ENCODE assay signal across 17 cellular contexts in the genomic region with DNA sequence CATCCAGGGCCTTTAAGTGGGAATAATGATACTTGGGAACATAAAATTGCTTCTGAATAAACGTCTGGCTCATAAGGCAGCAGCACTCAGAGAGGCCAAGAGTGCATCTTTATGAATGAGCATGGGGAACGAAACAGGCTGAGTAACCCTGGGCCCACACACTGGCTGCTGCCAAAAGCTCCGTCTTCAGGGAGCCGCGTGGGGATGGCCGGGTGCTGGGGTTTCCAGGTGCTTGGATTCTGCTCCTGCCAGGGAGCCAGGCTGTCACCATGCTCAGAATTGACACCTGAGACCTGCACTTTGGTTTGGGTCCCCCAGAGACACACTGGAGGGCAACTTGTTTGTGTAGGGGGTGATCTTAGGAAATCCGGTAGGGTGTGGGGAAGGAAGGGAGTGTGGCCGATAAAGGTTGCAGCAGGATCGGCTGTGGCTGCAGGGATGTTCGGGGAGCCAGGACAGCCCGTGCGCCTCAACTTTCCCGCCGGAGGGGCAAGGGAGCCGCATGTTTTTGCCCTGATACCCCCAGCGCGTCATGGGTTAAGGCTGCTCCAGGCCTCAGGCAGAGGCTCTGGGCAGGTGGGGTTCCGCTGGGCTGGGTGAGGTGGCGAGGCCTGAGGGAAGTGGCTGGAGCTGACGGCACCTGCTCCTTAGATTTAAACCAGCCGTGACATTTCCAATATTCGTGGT.
"Had no signal": no experiment of that assay in that cellular context is flagged by ENCODE, and none has a peak within 500 bp of the region (broad histone marks: within the 10 kb centered on the region; RNA-seq: fewer than 3 reads in every experiment).

No MANE protein-coding gene starts in this region.

- H3K4me1 Mint-ChIP-seq: endodermal cell, naive B cell, WTC11 had no signal

- DNase-seq: activated CD4-positive, alpha-beta T cell treated with anti-CD3 and anti-CD28 coated beads for 48 hours; activated CD8-positive, alpha-beta T cell treated with anti-CD3 and anti-CD28 coated beads for 36 hours; activated gamma-delta T cell treated with Interleukin-2 at 50 U/mL for 16 hours; activated T-cell treated with anti-CD3 and anti-CD28 coated beads, Interleukin-2, amount 50 U/mL, for 48 hours; dorsolateral prefrontal cortex; endodermal cell; naive B cell; retina; stimulated activated CD4-positive, alpha-beta T cell treated with anti-CD3 and anti-CD28 coated beads, Interleukin-15, amount 100 ng/mL, for 24 hours; stimulated activated CD4-positive, alpha-beta T cell treated with anti-CD3 and anti-CD28 coated beads, Interleukin-4, amount 100 ng/mL, for 24 hours; stimulated activated naive CD4-positive, alpha-beta T cell; uterus had no signal

- H3K27ac ChIP-seq: ascending aorta, dorsolateral prefrontal cortex, heart right ventricle, neutrophil, tibial nerve, uterus had no signal

- H3K4me3 ChIP-seq: ascending aorta, dorsolateral prefrontal cortex, heart right ventricle, tibial nerve, uterus had no signal

- H3K36me3 ChIP-seq: ascending aorta, heart right ventricle, neutrophil, tibial nerve, uterus had no signal

- H3K27ac Mint-ChIP-seq: activated CD8-positive, alpha-beta T cell treated with anti-CD3 and anti-CD28 coated beads for 36 hours; endodermal cell; naive B cell; WTC11 had no signal

- ATAC-seq: activated CD8-positive, alpha-beta T cell treated with anti-CD3 and anti-CD28 coated beads for 36 hours; heart right ventricle; WTC11 had no signal

- H3K27me3 ChIP-seq: ascending aorta, uterus had no signal

- H3K4me3 Mint-ChIP-seq: activated CD8-positive, alpha-beta T cell treated with anti-CD3 and anti-CD28 coated beads for 36 hours; endodermal cell; naive B cell; WTC11 had no signal

- H3K9me3 Mint-ChIP-seq: endodermal cell had no signal

- H3K9me3 ChIP-seq: neutrophil, uterus had no signal

- H3K4me1 ChIP-seq: ascending aorta, heart right ventricle, tibial nerve, uterus had no signal

- H3K36me3 Mint-ChIP-seq: WTC11 had no signal
